In genomic region chr4:150090836-150091235, GRCh38 we compare ENCODE assay signal across 17 cellular contexts. TPM values are rescaled to one million over a fixed set of nuclear protein-coding genes. Genes with fewer than 3 reads are reported as not detected.
A peak's percentile ranks its signal among the peaks of the same experiment; 100 is the strongest.
DNase-seq lines count a peak whose midpoint lies in the region; ATAC-seq and TF ChIP-seq lines count a peak whose summit lies in the region.
"Had no signal": no experiment of that assay in that cellular context is flagged by ENCODE, and none has a peak within 500 bp of the region (broad histone marks: within the 10 kb centered on the region; RNA-seq: fewer than 3 reads in every experiment).

No MANE protein-coding gene starts in this region.

- no peak overlapping the region for H4K8ac ChIP-seq in IMR-90 (ENCODE audit: low read depth in 2 of 2, low read length in 2 of 2)

- BruUV-seq in IMR-90 (replicated peaks; lab: Mats Ljungman, UMichigan) = no TSS peak

- H3K56ac ChIP-seq in IMR-90 (ENCODE audit: extremely low read depth, insufficient read depth, low read length) = no peak overlapping the region

- no peak for TF ChIP-seq RAD21 in IMR-90 (IDR thresholded peaks at IDR 0.05; ENCODE audit: low read length)

- H3K9ac ChIP-seq in IMR-90 (ENCODE audit: low read depth, low read length) = no peak overlapping the region

- H2BK15ac ChIP-seq in IMR-90 (ENCODE audit: low read depth, low read length) = no peak overlapping the region

- intact Hi-C loops in IMR-90 (cut with micrococcal nuclease) (no loop called here), aorta (cut with DNase I) (no loop called here)

- H3K18ac ChIP-seq in IMR-90 (ENCODE audit: low read depth, low read length) = no peak overlapping the region

- whole genome bisulfite sequencing in IMR-90 (ENCODE audit: extremely low coverage in 2 of 2, insufficient read length in 1 of 2), 2 experiments = 73% methylated on average over 4 of the region's 6 CpGs; no CpG with 5 or more reads in 1 of the 2 experiments
- WGBS in aorta, 2 donors = 92% methylated on average over 6 of the region's 6 CpGs

- ATAC-seq in IMR-90 (ENCODE audit: low read depth) (peak; percentile 24; the same call in 1 of the 2 replicates), aorta (ENCODE audit: low FRiP score) (no peak)
- ATAC-seq: GM12878, HCT116, K562 had no signal

- TF ChIP-seq CTCF in IMR-90 (conservative IDR thresholded peaks at IDR 0.05; ENCODE audit: low read depth, low read length) (no peak), fibroblast of villous mesenchyme (IDR thresholded peaks at IDR 0.05; ENCODE audit: insufficient read depth, low read depth, low read length) (no peak)

- in situ Hi-C loops in IMR-90 (cut with MboI; ENCODE audit: low sequenced_read_pairs) = no loop called here

- no peak overlapping the region for H3K4me2 ChIP-seq in IMR-90 (ENCODE audit: low read depth, low read length)
- H3K4me2 ChIP-seq: PC-9 had no signal

- POLR2A ChIA-PET in IMR-90 (lab: Charles Lee; ENCODE audit: unreplicated experiment) = no interaction called here

- H2BK120ac ChIP-seq in IMR-90 (ENCODE audit: low read depth, low read length) = no peak overlapping the region

- H3K36me3 ChIP-seq in IMR-90 (ENCODE audit: control insufficient read depth, insufficient read depth, low read length) (no peaks in the 10 kb centered on the region), aorta (ENCODE audit: control insufficient read depth in 1 of 2, insufficient read depth in 2 of 2, low read length in 1 of 2) (no peaks in the 10 kb centered on the region)
- H3K36me3 ChIP-seq: BE2C had no signal

- H3K4me3 ChIP-seq in IMR-90 (ENCODE audit: insufficient read depth, low read depth, low read length) = no peak overlapping the region
- no peak overlapping the region for H3K4me3 ChIP-seq in fibroblast of villous mesenchyme (ENCODE audit: low read depth, low read length)
- no peak overlapping the region for H3K4me3 ChIP-seq in aorta (ENCODE audit: low read length in 2 of 2)
- H3K4me3 ChIP-seq: GM12878, K562, PC-9 had no signal

- H3K4me1 ChIP-seq in IMR-90 (ENCODE audit: control insufficient read depth, insufficient read depth, low read length) = no peaks in the 10 kb centered on the region; the same call in 1 of the 2 replicates
- peaks cover 2 to 3% of the 10 kb centered on the region in 2 donors for H3K4me1 ChIP-seq in aorta (ENCODE audit: control insufficient read depth in 1 of 2, insufficient read depth in 2 of 2, low read length in 2 of 2)
- H3K4me1 ChIP-seq: BE2C had no signal

- TF ChIP-seq POLR2A in IMR-90 (IDR thresholded peaks at IDR 0.05; ENCODE audit: low read depth, low read length) = no peak
- TF ChIP-seq POLR2A in erythroblast (IDR thresholded peaks at IDR 0.05; ENCODE audit: low read length) = no peak

- H4K5ac ChIP-seq in IMR-90 (ENCODE audit: low read depth, low read length) = no peak overlapping the region

- H3K27ac ChIP-seq in IMR-90 (ENCODE audit: insufficient read depth, low read length) (no peak overlapping the region), aorta (ENCODE audit: low read depth in 1 of 2, low read length in 2 of 2) (no peak overlapping the region)
- H3K27ac ChIP-seq: PC-9 had no signal

- H2AK9ac ChIP-seq in IMR-90 (replicated peaks; ENCODE audit: low read depth, low read length, poor library complexity) = no peak overlapping the region

- no peak overlapping the region for H3K4ac ChIP-seq in IMR-90 (ENCODE audit: low read depth, low read length)

- peaks cover 3% of the 10 kb centered on the region for H3K9me1 ChIP-seq in IMR-90 (ENCODE audit: insufficient read depth, low read length)

- DNase-seq in AG20443 (ENCODE audit: low spot score) (peak; percentile 19), IMR-90 (peak; percentile 77), astrocyte of the hippocampus (ENCODE audit: low read depth, low spot score) (peak; percentile 46), fibroblast of villous mesenchyme (ENCODE audit: low read depth) (peak; percentile 76), erythroblast (lab: John Stamatoyannopoulos, UW) (no peak), COR-L47 (lab: John Stamatoyannopoulos, UW) (no peak), aorta (no peak)
- DNase-seq: BE2C; Calu3; CD4-positive, alpha-beta T cell; NCI-H1436 treated with DMSO at 0.1 percent for 48 hours; NCI-H2029 treated with DMSO at 0.1 percent for 48 hours; NCI-H510A; PC-9 had no signal

- H4K91ac ChIP-seq in IMR-90 (ENCODE audit: insufficient read depth, low read depth, low read length) = no peak overlapping the region

- H3K9me3 ChIP-seq in IMR-90 (ENCODE audit: control insufficient read depth, insufficient read depth, low read length) (no peaks in the 10 kb centered on the region), aorta (ENCODE audit: control insufficient read depth, low read length) (no peaks in the 10 kb centered on the region)
- H3K9me3 ChIP-seq: BE2C had no signal

- H4K20me1 ChIP-seq in IMR-90 (ENCODE audit: insufficient read depth, low read length) = peaks cover 12% of the 10 kb centered on the region; the same call in 1 of the 2 replicates

- CTCF ChIA-PET in IMR-90 (lab: Yijun Ruan, JAX) = no interaction called here

- H3K14ac ChIP-seq in IMR-90 (replicated peaks; ENCODE audit: low read depth, low read length) = no peak overlapping the region

- H2BK5ac ChIP-seq in IMR-90 (ENCODE audit: low read depth, low read length, poor library complexity, severe bottlenecking) = no peak overlapping the region

- H2AK5ac ChIP-seq in IMR-90 (ENCODE audit: low read depth, low read length) = no peak overlapping the region

- no peak overlapping the region for H3K23ac ChIP-seq in IMR-90 (ENCODE audit: low read depth, low read length)

- dilution Hi-C loops in IMR-90 (cut with HindIII; ENCODE audit: low sequenced_read_pairs, unreplicated experiment) = no loop called here

- no peak overlapping the region for H2AFZ ChIP-seq in IMR-90 (replicated peaks; ENCODE audit: low read length, poor library complexity)
- H2AFZ ChIP-seq: PC-9 had no signal

- peaks cover 23 to 53% of the 10 kb centered on the region in 2 experiments for H3K79me1 ChIP-seq in IMR-90 (ENCODE audit: low read depth in 1 of 2, low read length in 2 of 2)

- no peak overlapping the region for H2BK20ac ChIP-seq in IMR-90 (ENCODE audit: low read depth, low read length)

- H3K27me3 ChIP-seq in IMR-90 (ENCODE audit: control insufficient read depth, insufficient read depth, low read length) = no peaks in the 10 kb centered on the region
- no peaks in the 10 kb centered on the region for H3K27me3 ChIP-seq in aorta (ENCODE audit: control insufficient read depth in 1 of 2, insufficient read depth in 2 of 2, low read length in 1 of 2)
- H3K27me3 ChIP-seq: BE2C had no signal

TF ChIP-seq in IMR-90, 13 proteins besides CTCF, POLR2A, EP300 and RAD21:
- TF ChIP-seq ELK1 (IDR thresholded peaks at IDR 0.05; ENCODE audit: borderline replicate concordance, low read depth, low read length) = no peak
- TF ChIP-seq USF2 (IDR thresholded peaks at IDR 0.05; ENCODE audit: low read depth, low read length) = no peak
- TF ChIP-seq CHD1 (IDR thresholded peaks at IDR 0.05; ENCODE audit: low read depth, low read length) = no peak
- TF ChIP-seq CEBPB (IDR thresholded peaks at IDR 0.05; ENCODE audit: low read depth, low read length) = no peak
- no peak for TF ChIP-seq MXI1 (IDR thresholded peaks at IDR 0.05; ENCODE audit: borderline replicate concordance, low read depth, low read length)
- no peak for TF ChIP-seq SMC3 (IDR thresholded peaks at IDR 0.05; ENCODE audit: low read depth, low read length)
- no peak for TF ChIP-seq RCOR1 (IDR thresholded peaks at IDR 0.05; ENCODE audit: insufficient replicate concordance, low read length)
- TF ChIP-seq MAZ (IDR thresholded peaks at IDR 0.05; ENCODE audit: borderline replicate concordance, low read depth, low read length) = no peak
- TF ChIP-seq BHLHE40 (IDR thresholded peaks at IDR 0.05; ENCODE audit: low read depth, low read length) = no peak
TF ChIP-seq in IMR-90: peak in this region for 0.

RNA-seq across cellular contexts. Expression of gene DCLK2, which starts 12.6 kb away (rescaled TPM):
- total RNA-seq in IMR-90 (2012; rRNA removed) (10.8 and 11.3 TPM in 2 replicates), fibroblast of villous mesenchyme (13.0 and 24.2 TPM in 2 replicates), aorta (10 to 100 TPM; 16.0 to 17.9 TPM)
- polyA plus RNA-seq in IMR-90 (2012; rRNA removed) (13.2 and 15.5 TPM in 2 replicates), aorta (1 to 10 TPM; 2.4 to 9.3 TPM)
- 7.1 and 9.1 TPM in 2 replicates for polyA plus RNA-seq in IMR-90 (2012; cell fraction: cytosol; rRNA removed)
- 28.7 and 33.6 TPM in 2 replicates for polyA plus RNA-seq in IMR-90 (2012; cell fraction: nucleus; rRNA removed; ENCODE audit: low replicate concordance)
- total RNA-seq: CD4-positive, alpha-beta T cell; GM12878; K562 had no signal
- polyA plus RNA-seq: GM12878, K562 had no signal

Comparison
In these comparisons a context has a peak if more than half of its experiments do, and no peak if none do; other contexts are left out.
1. DNase-seq: peak in AG20443 (single experiment), IMR-90 (single experiment), astrocyte of the hippocampus (single experiment) and fibroblast of villous mesenchyme (single experiment); none in erythroblast (0 of 2), COR-L47 (single experiment) and aorta (0 of 2).